1 cellular context compared by ENCODE assay signal in genomic region chr1:8649027-8649426, GRCh38.
TF ChIP-seq lines count a peak whose summit lies in the region.

No MANE protein-coding gene starts in this region.

TF ChIP-seq in GM12878, 131 proteins besides CTCF, POLR2A, EP300 and RAD21 (continued from another document):
- TF ChIP-seq BACH1 (IDR thresholded peaks at IDR 0.05; ENCODE audit: borderline replicate concordance) = peak; percentile 25; the same call in 1 of the 2 replicates
- TF ChIP-seq SPI1 (IDR thresholded peaks at IDR 0.05; ENCODE audit: borderline replicate concordance, insufficient read depth, low read depth, low read length) = no peak
- no peak for TF ChIP-seq NR2F1 (conservative IDR thresholded peaks at IDR 0.05)
- TF ChIP-seq CREM (IDR thresholded peaks at IDR 0.05; ENCODE audit: low read depth) = peak; percentile 56; the same call in 1 of the 2 replicates
- peak; percentile 82 for TF ChIP-seq TCF12 (IDR thresholded peaks at IDR 0.05; ENCODE audit: low read depth, low read length)
- TF ChIP-seq BMI1 (IDR thresholded peaks at IDR 0.05; ENCODE audit: borderline replicate concordance) = 0 out of 2 replicates have a peak, but pooled peaks have one; percentile 13
- TF ChIP-seq SREBF2 (IDR thresholded peaks at IDR 0.05; ENCODE audit: low read length) = no peak
- peak; percentile 94 for TF ChIP-seq PKNOX1 (IDR thresholded peaks at IDR 0.05)
- TF ChIP-seq IRF4 (IDR thresholded peaks at IDR 0.05; ENCODE audit: low read depth, low read length) = peak; percentile 85
- TF ChIP-seq PBX3 (IDR thresholded peaks at IDR 0.05; ENCODE audit: insufficient replicate concordance, low read depth, low read length) = peak; percentile 85
- no peak for TF ChIP-seq ZBTB40 (IDR thresholded peaks at IDR 0.05; ENCODE audit: borderline replicate concordance)
- peak; percentile 83 for TF ChIP-seq NFIC (IDR thresholded peaks at IDR 0.05; ENCODE audit: low read depth, low read length)
- TF ChIP-seq ZNF384 (IDR thresholded peaks at IDR 0.05; ENCODE audit: borderline replicate concordance, low read depth, low read length) = no peak
- peak; percentile 44; the same call in 1 of the 2 replicates for TF ChIP-seq ZNF217 (IDR thresholded peaks at IDR 0.05)
- TF ChIP-seq POU2F2 (IDR thresholded peaks at IDR 0.05; ENCODE audit: borderline replicate concordance, low read depth, low read length) = 0 out of 3 replicates have a peak, but pooled peaks have one; percentile 40
- TF ChIP-seq JUND (IDR thresholded peaks at IDR 0.05; ENCODE audit: low read depth, low read length) = peak; percentile 54; the same call in 1 of the 2 replicates
- TF ChIP-seq DPF2 (IDR thresholded peaks at IDR 0.05) = peak; percentile 71; the same call in 1 of the 2 replicates
- TF ChIP-seq ZNF687 (IDR thresholded peaks at IDR 0.05) = 0 out of 2 replicates have a peak, but pooled peaks have one; percentile 23
- no peak for TF ChIP-seq RELA (IDR thresholded peaks at IDR 0.05; ENCODE audit: borderline replicate concordance, partially characterized antibody)
- peak; percentile 63; the same call in 1 of the 2 replicates for TF ChIP-seq MEF2A (IDR thresholded peaks at IDR 0.05; ENCODE audit: insufficient read depth, low read depth, low read length)
- peak in 1 of 2 experiments; percentile 51; a peak in 1 of 4 replicates for TF ChIP-seq ETV6 (conservative IDR thresholded peaks at IDR 0.05 in 1 of 2, IDR thresholded peaks at IDR 0.05 in 1 of 2; ENCODE audit: borderline replicate concordance in 1 of 2, low read depth in 1 of 2)
- peak; percentile 50 for TF ChIP-seq IKZF1 (conservative IDR thresholded peaks at IDR 0.05)
- TF ChIP-seq HDAC6 (IDR thresholded peaks at IDR 0.05; ENCODE audit: unreplicated experiment) = no peak
- 0 out of 2 replicates have a peak, but pooled peaks have one; percentile 46 for TF ChIP-seq PAX5 (IDR thresholded peaks at IDR 0.05; ENCODE audit: borderline replicate concordance, low read depth, low read length)
- TF ChIP-seq, protein P1, sequence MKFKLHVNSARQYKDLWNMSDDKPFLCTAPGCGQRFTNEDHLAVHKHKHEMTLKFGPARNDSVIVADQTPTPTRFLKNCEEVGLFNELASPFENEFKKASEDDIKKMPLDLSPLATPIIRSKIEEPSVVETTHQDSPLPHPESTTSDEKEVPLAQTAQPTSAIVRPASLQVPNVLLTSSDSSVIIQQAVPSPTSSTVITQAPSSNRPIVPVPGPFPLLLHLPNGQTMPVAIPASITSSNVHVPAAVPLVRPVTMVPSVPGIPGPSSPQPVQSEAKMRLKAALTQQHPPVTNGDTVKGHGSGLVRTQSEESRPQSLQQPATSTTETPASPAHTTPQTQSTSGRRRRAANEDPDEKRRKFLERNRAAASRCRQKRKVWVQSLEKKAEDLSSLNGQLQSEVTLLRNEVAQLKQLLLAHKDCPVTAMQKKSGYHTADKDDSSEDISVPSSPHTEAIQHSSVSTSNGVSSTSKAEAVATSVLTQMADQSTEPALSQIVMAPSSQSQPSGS (IDR thresholded peaks at IDR 0.05; ENCODE audit: low read length) = peak; percentile 57; the same call in 1 of the 2 replicates
- TF ChIP-seq LARP7 (IDR thresholded peaks at IDR 0.05) = no peak
- TF ChIP-seq SRF (IDR thresholded peaks at IDR 0.05; ENCODE audit: low read depth in 2 of 2, low read length in 2 of 2) = no peak
- TF ChIP-seq, protein P2, sequence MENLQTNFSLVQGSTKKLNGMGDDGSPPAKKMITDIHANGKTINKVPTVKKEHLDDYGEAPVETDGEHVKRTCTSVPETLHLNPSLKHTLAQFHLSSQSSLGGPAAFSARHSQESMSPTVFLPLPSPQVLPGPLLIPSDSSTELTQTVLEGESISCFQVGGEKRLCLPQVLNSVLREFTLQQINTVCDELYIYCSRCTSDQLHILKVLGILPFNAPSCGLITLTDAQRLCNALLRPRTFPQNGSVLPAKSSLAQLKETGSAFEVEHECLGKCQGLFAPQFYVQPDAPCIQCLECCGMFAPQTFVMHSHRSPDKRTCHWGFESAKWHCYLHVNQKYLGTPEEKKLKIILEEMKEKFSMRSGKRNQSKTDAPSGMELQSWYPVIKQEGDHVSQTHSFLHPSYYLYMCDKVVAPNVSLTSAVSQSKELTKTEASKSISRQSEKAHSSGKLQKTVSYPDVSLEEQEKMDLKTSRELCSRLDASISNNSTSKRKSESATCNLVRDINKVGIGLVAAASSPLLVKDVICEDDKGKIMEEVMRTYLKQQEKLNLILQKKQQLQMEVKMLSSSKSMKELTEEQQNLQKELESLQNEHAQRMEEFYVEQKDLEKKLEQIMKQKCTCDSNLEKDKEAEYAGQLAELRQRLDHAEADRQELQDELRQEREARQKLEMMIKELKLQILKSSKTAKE (IDR thresholded peaks at IDR 0.05; ENCODE audit: low read depth, poor library complexity, severe bottlenecking) = peak; percentile 72
- peak; percentile 51; the same call in 1 of the 2 replicates for TF ChIP-seq ZNF24 (IDR thresholded peaks at IDR 0.05)
- peak; percentile 96 for TF ChIP-seq JUNB (IDR thresholded peaks at IDR 0.05)
